In the genomic region with DNA sequence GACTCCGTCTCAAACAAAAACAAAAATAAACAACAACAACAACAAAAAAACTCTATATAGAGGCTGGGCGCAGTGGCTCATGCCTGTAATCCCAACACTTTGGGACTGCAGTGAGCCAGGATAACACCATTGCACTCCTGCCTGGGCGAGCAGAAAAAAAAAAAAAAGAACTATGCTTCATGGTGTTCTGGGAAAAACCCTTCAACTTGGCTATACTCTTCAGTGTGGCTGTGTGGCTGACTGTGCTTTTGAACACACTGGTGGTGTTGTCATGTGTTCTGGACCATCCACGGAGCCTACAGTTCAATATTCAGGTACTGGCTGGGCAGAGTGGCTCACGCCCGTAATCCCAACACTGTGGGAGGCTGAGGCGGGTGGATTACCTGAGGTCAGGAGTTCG, we compare ENCODE assay signal across 21 cellular contexts.
"Had no signal": no experiment of that assay in that cellular context is flagged by ENCODE, and none has a peak within 500 bp of the region (broad histone marks: within the 10 kb centered on the region; RNA-seq: fewer than 3 reads in every experiment).

No MANE protein-coding gene starts in this region.

- H3K4me3 ChIP-seq: heart right ventricle, lower lobe of right lung, sigmoid colon, smooth muscle cell, upper lobe of left lung had no signal

- H3K4me1 ChIP-seq: heart right ventricle, lower lobe of right lung, sigmoid colon, upper lobe of left lung had no signal

- DNase-seq: activated CD4-positive, alpha-beta T cell treated with anti-CD3 and anti-CD28 coated beads, Interleukin-2, amount 50 U/mL, for 4 hours; activated CD8-positive, alpha-beta memory T cell treated with anti-CD3 and anti-CD28 coated beads for 24 hours; activated CD8-positive, alpha-beta memory T cell treated with anti-CD3 and anti-CD28 coated beads, Interleukin-2, amount 50 U/mL, for 4 hours; activated T-cell treated with anti-CD3 and anti-CD28 coated beads, Interleukin-2, amount 50 U/mL, for 24 hours; aorta; effector CD4-positive, alpha-beta T cell; heart right ventricle; islet precursor cell; lower lobe of right lung; naive thymus-derived CD8-positive, alpha-beta T cell; sigmoid colon; stimulated activated CD4-positive, alpha-beta T cell treated with anti-CD3 and anti-CD28 coated beads, Interleukin-15, amount 100 ng/mL, for 24 hours; stimulated activated CD8-positive, alpha-beta memory T cell treated with anti-CD3 and anti-CD28 coated beads, Interleukin-4, amount 100 ng/mL, for 48 hours; stimulated activated naive CD4-positive, alpha-beta T cell treated with Interleukin-2 at 50 U/mL for 16 hours; upper lobe of left lung had no signal

- H3K9me3 Mint-ChIP-seq: activated naive CD4-positive, alpha-beta T cell treated with anti-CD3 and anti-CD28 coated beads, Interleukin-2, amount 50 U/mL, for 72 hours; activated T-cell treated with anti-CD3 and anti-CD28 coated beads, Interleukin-2, amount 50 U/mL, for 24 hours; activated T-helper 17 cell treated with anti-CD3 and anti-CD28 coated beads, Interleukin-2, amount 50 U/mL, for 72 hours; dendritic cell treated with granulocyte-macrophage colony-stimulating factor and Interleukin-4, amounts not matched to agents 40 ng/mL and 50 ng/mL, for 4 days; naive thymus-derived CD8-positive, alpha-beta T cell had no signal

- H3K27me3 Mint-ChIP-seq: activated T-cell treated with anti-CD3 and anti-CD28 coated beads, Interleukin-2, amount 50 U/mL, for 24 hours; activated T-helper 17 cell treated with anti-CD3 and anti-CD28 coated beads, Interleukin-2, amount 50 U/mL, for 72 hours; brain; dendritic cell treated with granulocyte-macrophage colony-stimulating factor and Interleukin-4, amounts not matched to agents 40 ng/mL and 50 ng/mL, for 4 days; naive thymus-derived CD8-positive, alpha-beta T cell had no signal

- H3K4me2 ChIP-seq: smooth muscle cell had no signal

- H3K36me3 Mint-ChIP-seq: activated naive CD4-positive, alpha-beta T cell treated with anti-CD3 and anti-CD28 coated beads, Interleukin-2, amount 50 U/mL, for 72 hours; naive thymus-derived CD8-positive, alpha-beta T cell had no signal

- H3K27me3 ChIP-seq: heart right ventricle, sigmoid colon, upper lobe of left lung had no signal

- H3K4me1 Mint-ChIP-seq: activated T-helper 17 cell treated with anti-CD3 and anti-CD28 coated beads, Interleukin-2, amount 50 U/mL, for 72 hours; brain had no signal

- H3K27ac Mint-ChIP-seq: activated naive CD4-positive, alpha-beta T cell treated with anti-CD3 and anti-CD28 coated beads, Interleukin-2, amount 50 U/mL, for 72 hours; activated T-cell treated with anti-CD3 and anti-CD28 coated beads, Interleukin-2, amount 50 U/mL, for 24 hours; activated T-helper 17 cell treated with anti-CD3 and anti-CD28 coated beads, Interleukin-2, amount 50 U/mL, for 72 hours; brain; dendritic cell treated with granulocyte-macrophage colony-stimulating factor and Interleukin-4, amounts not matched to agents 40 ng/mL and 50 ng/mL, for 4 days; naive thymus-derived CD8-positive, alpha-beta T cell had no signal

- ATAC-seq: activated naive CD4-positive, alpha-beta T cell treated with anti-CD3 and anti-CD28 coated beads, Interleukin-2, amount 50 U/mL, for 72 hours; activated T-helper 17 cell treated with anti-CD3 and anti-CD28 coated beads, Interleukin-2, amount 50 U/mL, for 72 hours; heart right ventricle; left lobe of liver; lower lobe of right lung; naive thymus-derived CD8-positive, alpha-beta T cell had no signal

- H3K27ac ChIP-seq: heart right ventricle, lower lobe of right lung, sigmoid colon, upper lobe of left lung had no signal

- H3K4me3 Mint-ChIP-seq: activated T-cell treated with anti-CD3 and anti-CD28 coated beads, Interleukin-2, amount 50 U/mL, for 24 hours; activated T-helper 17 cell treated with anti-CD3 and anti-CD28 coated beads, Interleukin-2, amount 50 U/mL, for 72 hours; brain; dendritic cell treated with granulocyte-macrophage colony-stimulating factor and Interleukin-4, amounts not matched to agents 40 ng/mL and 50 ng/mL, for 4 days; naive thymus-derived CD8-positive, alpha-beta T cell had no signal
